In the genomic region with DNA sequence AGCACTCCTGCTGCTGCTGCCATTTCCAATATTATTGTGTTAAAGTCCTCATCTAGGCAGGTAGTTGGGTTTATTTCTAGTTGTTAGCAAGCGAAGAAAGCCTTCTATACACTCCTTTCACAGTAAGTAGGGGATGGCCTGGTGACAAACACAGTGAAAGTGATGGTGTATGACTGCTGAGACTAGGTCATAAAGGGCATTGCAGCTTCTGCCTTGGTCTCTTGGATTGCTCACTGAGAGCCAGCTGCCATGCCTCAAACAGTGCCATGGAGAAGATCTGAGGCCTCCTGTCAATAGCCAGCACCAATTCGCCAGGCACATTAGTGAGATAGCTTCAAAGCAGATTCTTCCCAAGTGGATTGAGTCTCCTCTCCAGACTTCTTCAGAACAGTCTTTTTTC, we compare ENCODE assay signal across 17 cellular contexts. TPM values are rescaled to one million over a fixed set of nuclear protein-coding genes. Genes with fewer than 3 reads are reported as not detected.
"Had no signal": no experiment of that assay in that cellular context is flagged by ENCODE, and none has a peak within 500 bp of the region (broad histone marks: within the 10 kb centered on the region; RNA-seq: fewer than 3 reads in every experiment).

No MANE protein-coding gene starts in this region.

- H3K9me3 ChIP-seq: psoas muscle, spleen, thoracic aorta had no signal

- H3K27me3 ChIP-seq: spleen had no signal

- H3K36me3 ChIP-seq: spleen, thoracic aorta had no signal

- DNase-seq: activated CD4-positive, alpha-beta T cell treated with anti-CD3 and anti-CD28 coated beads for 4 hours; activated CD8-positive, alpha-beta memory T cell treated with anti-CD3 and anti-CD28 coated beads for 24 hours; activated naive CD4-positive, alpha-beta T cell treated with anti-CD3 and anti-CD28 coated beads, Interleukin-2, amount 10 ng/mL, durations not matched to agents 7 days and 5 days; effector CD4-positive, alpha-beta T cell; foreskin melanocyte; left colon; natural killer cell; psoas muscle; spleen; stimulated activated CD4-positive, alpha-beta T cell treated with anti-CD3 and anti-CD28 coated beads, Interleukin-1b, Interleukin-23, amount 100 ng/mL, for 48 hours; stimulated activated naive CD4-positive, alpha-beta T cell treated with Interleukin-2 at 50 U/mL for 16 hours; T-helper 9 cell had no signal

- H3K9me3 Mint-ChIP-seq: activated naive CD4-positive, alpha-beta T cell treated with anti-CD3 and anti-CD28 coated beads, Interleukin-2, amount 10 ng/mL, durations not matched to agents 7 days and 5 days; activated T-helper 2 cell treated with anti-CD3 and anti-CD28 coated beads, Interferon-gamma antibody, Interleukin-2, Interleukin-4, amounts not matched to agents 10 μg/mL and 5 μg/mL and 100 μg/mL, durations not matched to agents 14 hours and 24 hours and 36 hours; natural killer cell had no signal

- ATAC-seq: left colon, natural killer cell, psoas muscle, sciatic nerve had no signal

- H3K4me3 Mint-ChIP-seq: activated naive CD4-positive, alpha-beta T cell treated with anti-CD3 and anti-CD28 coated beads, Interleukin-2, amount 10 ng/mL, durations not matched to agents 7 days and 5 days; natural killer cell had no signal

- H3K36me3 Mint-ChIP-seq: activated naive CD4-positive, alpha-beta T cell treated with anti-CD3 and anti-CD28 coated beads, Interleukin-2, amount 10 ng/mL, durations not matched to agents 7 days and 5 days; natural killer cell had no signal

- H3K4me3 ChIP-seq: psoas muscle, spleen, thoracic aorta had no signal

- H3K4me1 Mint-ChIP-seq: activated naive CD4-positive, alpha-beta T cell treated with anti-CD3 and anti-CD28 coated beads, Interleukin-2, amount 10 ng/mL, durations not matched to agents 7 days and 5 days; natural killer cell had no signal

- H3K27me3 Mint-ChIP-seq: activated naive CD4-positive, alpha-beta T cell treated with anti-CD3 and anti-CD28 coated beads, Interleukin-2, amount 10 ng/mL, durations not matched to agents 7 days and 5 days had no signal

- H3K27ac ChIP-seq: spleen, thoracic aorta had no signal

- H3K27ac Mint-ChIP-seq: activated naive CD4-positive, alpha-beta T cell treated with anti-CD3 and anti-CD28 coated beads, Interleukin-2, amount 10 ng/mL, durations not matched to agents 7 days and 5 days; activated T-helper 2 cell treated with anti-CD3 and anti-CD28 coated beads, Interferon-gamma antibody, Interleukin-2, Interleukin-4, amounts not matched to agents 10 μg/mL and 5 μg/mL and 100 μg/mL, durations not matched to agents 14 hours and 24 hours and 36 hours; natural killer cell had no signal

- H3K4me1 ChIP-seq: spleen had no signal

RNA-seq across cellular contexts. Expression of a gene that starts 27.6 kb away (rescaled TPM):
- total RNA-seq: activated T-helper 2 cell treated with anti-CD3 and anti-CD28 coated beads, Interferon-gamma antibody, Interleukin-2, Interleukin-4, amounts not matched to agents 10 μg/mL and 5 μg/mL and 100 μg/mL, durations not matched to agents 14 hours and 24 hours and 36 hours; lung microvascular endothelial cell; mononuclear cell; natural killer cell had no signal
